In the genomic region with DNA sequence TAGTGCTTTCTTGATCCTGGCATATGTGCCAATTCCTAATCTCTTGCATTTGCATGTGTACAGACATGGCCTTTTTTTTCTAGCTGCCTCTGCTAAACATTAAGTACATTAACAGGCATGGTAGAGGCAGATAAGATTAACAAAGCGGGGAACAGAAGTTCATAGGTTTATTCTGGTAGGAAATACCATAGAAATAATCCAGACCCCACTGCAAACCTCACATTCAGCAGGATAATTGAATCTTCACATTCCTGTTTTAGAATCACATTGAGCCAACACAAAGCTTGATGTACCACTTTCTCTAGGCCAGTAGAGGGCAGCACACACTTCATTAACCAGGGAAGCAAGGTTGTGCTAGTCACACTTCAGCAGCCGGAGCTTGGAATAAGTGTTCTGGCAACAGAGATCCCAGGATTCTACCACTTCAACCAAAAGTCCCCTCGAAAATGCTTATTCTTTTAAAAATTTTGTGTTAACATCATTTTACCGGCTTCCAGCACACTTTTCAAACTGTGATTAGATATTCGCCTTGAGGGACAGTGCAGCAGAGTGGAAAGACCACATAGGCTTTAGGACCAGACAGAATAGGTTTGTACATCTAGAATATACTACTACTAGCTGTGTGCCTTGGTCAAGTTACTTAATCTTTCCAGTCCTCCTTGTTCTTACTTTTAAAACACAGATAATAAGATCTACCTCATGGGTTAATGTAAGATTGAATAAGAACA, we compare ENCODE assay signal across 8 cellular contexts.
A peak's percentile ranks its signal among the peaks of the same experiment; 100 is the strongest.
DNase-seq lines count a peak whose midpoint lies in the region; ATAC-seq and TF ChIP-seq lines count a peak whose summit lies in the region.

No MANE protein-coding gene starts in this region.

- H3K9me3 ChIP-seq in Loucy (ENCODE audit: insufficient read depth, low read depth, low read length), result no peaks in the 10 kb centered on the region
- H3K9me3 ChIP-seq in Panc1 (ENCODE audit: control insufficient read depth, insufficient read depth, low read depth, low read length), result no peaks in the 10 kb centered on the region
- no peaks in the 10 kb centered on the region for H3K9me3 ChIP-seq in upper lobe of right lung

- in situ Hi-C loops in Panc1 (cut with HindIII; ENCODE audit: low pct_unique_long_range_greater_than_20kb, low sequenced_read_pairs), result no loop called here

- no peaks in the 10 kb centered on the region for H4K20me1 ChIP-seq in Loucy (ENCODE audit: insufficient read depth, low read length, poor library complexity, severe bottlenecking)

- no peak for TF ChIP-seq POLR2A in lower leg skin (IDR thresholded peaks at IDR 0.05)

- H3K36me3 ChIP-seq in Loucy (ENCODE audit: insufficient read depth, low read length) (no peaks in the 10 kb centered on the region), Panc1 (ENCODE audit: control insufficient read depth, insufficient read depth, low read length) (no peaks in the 10 kb centered on the region), upper lobe of right lung (no peaks in the 10 kb centered on the region)

- no peaks in the 10 kb centered on the region for H3K27me3 ChIP-seq in Loucy (ENCODE audit: insufficient read depth, low read length, poor library complexity, severe bottlenecking)
- no peaks in the 10 kb centered on the region for H3K27me3 ChIP-seq in Panc1 (ENCODE audit: control insufficient read depth, insufficient read depth, low read length)
- no peaks in the 10 kb centered on the region for H3K27me3 ChIP-seq in dorsolateral prefrontal cortex
- H3K27me3 ChIP-seq in upper lobe of right lung, result no peaks in the 10 kb centered on the region

- H3K4me2 ChIP-seq in Loucy (ENCODE audit: low read depth, low read length, poor library complexity, severe bottlenecking), result no peak overlapping the region

- POLR2A ChIA-PET in HEK293T (lab: Yijun Ruan, JAX) (no interaction called here), Panc1 (lab: Charles Lee) (no interaction called here)

- H3K9me2 ChIP-seq in Loucy (replicated peaks; ENCODE audit: low read depth, low read length), result no peaks in the 10 kb centered on the region

- ATAC-seq in Right ventricle myocardium inferior, result peak; percentile 84
- ATAC-seq in Panc1, result peak; percentile 86
- ATAC-seq in upper lobe of right lung, result peak; percentile 93

- CTCF ChIA-PET in HEK293T (lab: Yijun Ruan, JAX), result interaction anchor here (0.5 to 2.3 kb wide), 18 partner anchors 11 to 1300 kb away, joined by 3 to 37 read pairs (median 4); no protein-coding TSS in a partner anchor
- CTCF ChIA-PET in Panc1 (lab: Charles Lee), result interaction anchor here (1.1 to 1.2 kb wide), 2 partner anchors 145 to 228 kb away, joined by 3 to 8 read pairs; no protein-coding TSS in a partner anchor

- no peaks in the 10 kb centered on the region for H3F3A ChIP-seq in Loucy (ENCODE audit: low read depth)

- H3K27ac ChIP-seq in Panc1 (ENCODE audit: low read length), result no peak overlapping the region
- H3K27ac ChIP-seq in dorsolateral prefrontal cortex, result peak overlapping the region in 1 of 59 donors; percentile 10
- H3K27ac ChIP-seq in upper lobe of right lung, result no peak overlapping the region

- intact Hi-C loops in Right ventricle myocardium inferior (cut with DNase I), result loop anchor here (1.0 kb wide), 1 partner anchor 143 kb away; no protein-coding TSS in a partner anchor
- intact Hi-C loops in cardiac septum (cut with DNase I), result loop anchor here (5.0 kb wide), 1 partner anchor 147 kb away; no protein-coding TSS in a partner anchor
- intact Hi-C loops in Panc1 (cut with micrococcal nuclease; ENCODE audit: unreplicated experiment), result loop anchor here (5.0 to 10.0 kb wide), 2 partner anchors 150 to 582 kb away; no protein-coding TSS in a partner anchor
- intact Hi-C loops in dorsolateral prefrontal cortex (cut with DNase I), result loop anchor here in 1 of 2 donors (2.0 to 10.0 kb wide), 2 partner anchors 146 to 800 kb away; no protein-coding TSS in a partner anchor
- intact Hi-C loops in lower leg skin (cut with DNase I; ENCODE audit: low total_unique reads), result loop anchor here (10.0 kb wide), 1 partner anchor 580 kb away; no protein-coding TSS in a partner anchor
- intact Hi-C loops in upper lobe of right lung (cut with DNase I), result no loop called here

- H3K9ac ChIP-seq in Loucy (ENCODE audit: low read depth, low read length, poor library complexity, severe bottlenecking), result no peak overlapping the region

- BruUV-seq in Panc1 (replicated peaks; lab: Mats Ljungman, UMichigan), result no TSS peak

- H3K4me1 ChIP-seq in Loucy (ENCODE audit: insufficient read depth, low read length, poor library complexity, severe bottlenecking) (no peaks in the 10 kb centered on the region), Panc1 (ENCODE audit: control insufficient read depth, insufficient read depth, low read length) (no peaks in the 10 kb centered on the region; the same call in 1 of the 2 replicates), upper lobe of right lung (no peaks in the 10 kb centered on the region)

- DNase-seq in Right ventricle myocardium inferior (ENCODE audit: missing footprints), result no peak
- no peak for DNase-seq in cardiac septum (ENCODE audit: low spot score)
- DNase-seq in HEK293T (ENCODE audit: extremely low spot score), result peak; percentile 73
- no peak for DNase-seq in Panc1 (ENCODE audit: low read depth, low spot score)
- DNase-seq in dorsolateral prefrontal cortex, result peak in 9 of 10 donors; percentile 50 to 81 (median 63)
- peak; percentile 19 to 84 for DNase-seq in lower leg skin (ENCODE audit: low spot score in 2 of 2)
- DNase-seq in upper lobe of right lung, result no peak

- WGBS in lower leg skin, 2 donors, result 23 to 25% methylated on average over 5 of the region's 5 CpGs

- H2AFZ ChIP-seq in Loucy (ENCODE audit: low read length), result peak overlapping the region; percentile 42; the same call in 1 of the 2 replicates

- TF ChIP-seq CTCF in Loucy (conservative IDR thresholded peaks at IDR 0.05; ENCODE audit: low read length) (peak; percentile 93), Panc1 (IDR thresholded peaks at IDR 0.05) (peak; percentile 77), dorsolateral prefrontal cortex (IDR thresholded peaks at IDR 0.05 in 54 of 56, conservative IDR thresholded peaks at IDR 0.05 in 2 of 56; ENCODE audit: low read depth in 1 of 56, partially characterized antibody in 56 of 56) (peak; percentile 62 to 94 (median 88)), lower leg skin (IDR thresholded peaks at IDR 0.05) (no peak), upper lobe of right lung (IDR thresholded peaks at IDR 0.05) (peak; percentile 75)

- no peak overlapping the region for H3K4me3 ChIP-seq in Loucy (ENCODE audit: low read length, poor library complexity, severe bottlenecking)
- no peak overlapping the region for H3K4me3 ChIP-seq in Panc1 (ENCODE audit: low read depth in 2 of 2, low read length in 2 of 2)
- H3K4me3 ChIP-seq in dorsolateral prefrontal cortex, result no peak overlapping the region
- H3K4me3 ChIP-seq in lower leg skin (ENCODE audit: low read depth, poor library complexity, severe bottlenecking), result no peak overlapping the region
- H3K4me3 ChIP-seq in upper lobe of right lung, result no peak overlapping the region

- no peaks in the 10 kb centered on the region for H3K79me2 ChIP-seq in Loucy (ENCODE audit: insufficient read depth, low read length)

TF ChIP-seq in HEK293T, 16 proteins besides CTCF, POLR2A, EP300 and RAD21:
- TF ChIP-seq ELF4 (IDR thresholded peaks at IDR 0.05) (no peak), SP1 (IDR thresholded peaks at IDR 0.05) (no peak), LEF1 (IDR thresholded peaks at IDR 0.05; ENCODE audit: borderline replicate concordance) (no peak), SUZ12 (IDR thresholded peaks at IDR 0.05) (no peak), L3MBTL2 (conservative IDR thresholded peaks at IDR 0.05) (no peak), ARNT (IDR thresholded peaks at IDR 0.05) (no peak), NFRKB (IDR thresholded peaks at IDR 0.05) (no peak), BHLHE40 (IDR thresholded peaks at IDR 0.05; ENCODE audit: borderline replicate concordance) (no peak), HDGF (IDR thresholded peaks at IDR 0.05; ENCODE audit: borderline replicate concordance) (no peak), CTBP1 (IDR thresholded peaks at IDR 0.05; ENCODE audit: borderline replicate concordance) (no peak), FOXM1 (IDR thresholded peaks at IDR 0.05; ENCODE audit: borderline replicate concordance) (no peak), FOXK2 (IDR thresholded peaks at IDR 0.05) (no peak), TARDBP (IDR thresholded peaks at IDR 0.05) (no peak), ZNF384 (IDR thresholded peaks at IDR 0.05) (no peak), FOXA1 (IDR thresholded peaks at IDR 0.05) (no peak)
- TF ChIP-seq, protein P1, sequence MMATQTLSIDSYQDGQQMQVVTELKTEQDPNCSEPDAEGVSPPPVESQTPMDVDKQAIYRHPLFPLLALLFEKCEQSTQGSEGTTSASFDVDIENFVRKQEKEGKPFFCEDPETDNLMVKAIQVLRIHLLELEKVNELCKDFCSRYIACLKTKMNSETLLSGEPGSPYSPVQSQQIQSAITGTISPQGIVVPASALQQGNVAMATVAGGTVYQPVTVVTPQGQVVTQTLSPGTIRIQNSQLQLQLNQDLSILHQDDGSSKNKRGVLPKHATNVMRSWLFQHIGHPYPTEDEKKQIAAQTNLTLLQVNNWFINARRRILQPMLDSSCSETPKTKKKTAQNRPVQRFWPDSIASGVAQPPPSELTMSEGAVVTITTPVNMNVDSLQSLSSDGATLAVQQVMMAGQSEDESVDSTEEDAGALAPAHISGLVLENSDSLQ (IDR thresholded peaks at IDR 0.05), result no peak
TF ChIP-seq in HEK293T: peak in this region for 0.

Comparison
In these comparisons a context has a peak if more than half of its experiments do, and no peak if none do; other contexts are left out.
1. DNase-seq: peak in HEK293T (single experiment), dorsolateral prefrontal cortex (9 of 10) and lower leg skin (2 of 2); none in Right ventricle myocardium inferior (single experiment), cardiac septum (single experiment), Panc1 (single experiment) and upper lobe of right lung (single experiment).
2. CTCF ChIP-seq: peak in Loucy (single experiment), Panc1 (single experiment), dorsolateral prefrontal cortex (56 of 56) and upper lobe of right lung (single experiment); none in lower leg skin (0 of 3).
3. Peak in every context shown above with its lines, with median percentiles within 50 percentile points of each other: ATAC-seq.